28 cellular contexts compared by ENCODE assay signal in genomic region chr14:71054706-71055105, GRCh38.
"Had no signal": no experiment of that assay in that cellular context is flagged by ENCODE, and none has a peak within 500 bp of the region (broad histone marks: within the 10 kb centered on the region; RNA-seq: fewer than 3 reads in every experiment).

No MANE protein-coding gene starts in this region.

- H3K9me3 Mint-ChIP-seq: naive thymus-derived CD8-positive, alpha-beta T cell; natural killer cell treated with Interleukin-12 subunit alpha and Interleukin-12 subunit beta and Interleukin-15 and Interleukin-18, amount 100 ng/mL, for 72 hours; nephron progenitor cell; neural crest cell; stimulated activated effector memory CD8-positive, alpha-beta T cell treated with anti-CD3 and anti-CD28 coated beads, Interleukin-12 subunit alpha, Interleukin-12 subunit beta, amount 100 ng/mL, for 72 hours; stimulated activated naive B cell treated with anti-CD40 and anti-IgM and Interleukin-4, amounts not matched to agents 10 μg/mL and 1 μg/mL and 100 μg/mL, for 72 hours; stimulated activated naive CD8-positive, alpha-beta T cell treated with anti-CD3 and anti-CD28 coated beads, Interleukin-15, Interleukin-2, amounts not matched to agents 100 ng/mL and 50 ng/mL, for 24 hours had no signal

- H3K4me3 Mint-ChIP-seq: naive thymus-derived CD8-positive, alpha-beta T cell; natural killer cell treated with Interleukin-12 subunit alpha and Interleukin-12 subunit beta and Interleukin-15 and Interleukin-18, amount 100 ng/mL, for 72 hours; nephron progenitor cell; neural crest cell; stimulated activated effector memory CD8-positive, alpha-beta T cell treated with anti-CD3 and anti-CD28 coated beads, Interleukin-12 subunit alpha, Interleukin-12 subunit beta, amount 100 ng/mL, for 72 hours; stimulated activated naive B cell treated with anti-CD40 and anti-IgM and Interleukin-4, amounts not matched to agents 10 μg/mL and 1 μg/mL and 100 μg/mL, for 72 hours; stimulated activated naive CD8-positive, alpha-beta T cell treated with anti-CD3 and anti-CD28 coated beads, Interleukin-15, Interleukin-2, amounts not matched to agents 100 ng/mL and 50 ng/mL, for 24 hours had no signal

- H3K27me3 ChIP-seq: neutrophil, pancreas, right atrium auricular region, sigmoid colon, stomach, thyroid gland, tibial nerve, upper lobe of left lung, vagina had no signal

- H3K9me3 ChIP-seq: neutrophil, pancreas, prostate gland, right atrium auricular region, sigmoid colon, stomach, thoracic aorta, thyroid gland, tibial nerve, upper lobe of left lung, vagina had no signal

- FAIRE-seq: urothelium cell line had no signal

- ATAC-seq: naive thymus-derived CD8-positive, alpha-beta T cell; natural killer cell treated with Interleukin-12 subunit alpha and Interleukin-12 subunit beta and Interleukin-15 and Interleukin-18, amount 100 ng/mL, for 72 hours; pancreas; stimulated activated effector memory CD8-positive, alpha-beta T cell treated with anti-CD3 and anti-CD28 coated beads, Interleukin-12 subunit alpha, Interleukin-12 subunit beta, amount 100 ng/mL, for 72 hours; stimulated activated naive B cell treated with anti-CD40 and anti-IgM and Interleukin-4, amounts not matched to agents 10 μg/mL and 1 μg/mL and 100 μg/mL, for 72 hours had no signal

- DNase-seq: naive thymus-derived CD8-positive, alpha-beta T cell; nephron progenitor cell; nucleus accumbens; pancreas; retina; sigmoid colon; small intestine; stimulated activated CD4-positive, alpha-beta T cell treated with anti-CD3 and anti-CD28 coated beads, Interleukin-15, amount 100 ng/mL, for 24 hours; stimulated activated CD4-positive, alpha-beta T cell treated with anti-CD3 and anti-CD28 coated beads, Interleukin-2, amount 100 ng/mL, for 24 hours; stimulated activated CD4-positive, alpha-beta T cell treated with anti-CD3 and anti-CD28 coated beads, Interleukin-2, amount 100 ng/mL, for 48 hours; stimulated activated CD4-positive, alpha-beta T cell treated with anti-CD3 and anti-CD28 coated beads, Interleukin-4, amount 100 ng/mL, for 24 hours; stimulated activated naive B cell treated with anti-CD40 and anti-IgM and Interleukin-4, amounts not matched to agents 10 μg/mL and 1 μg/mL and 100 μg/mL, for 72 hours; stimulated activated naive CD4-positive, alpha-beta T cell treated with Interleukin-2 at 50 U/mL for 16 hours; stomach; thyroid gland; trophoblast cell; upper lobe of left lung had no signal

- H3K27ac ChIP-seq: neutrophil, pancreas, prostate gland, right atrium auricular region, sigmoid colon, stomach, thoracic aorta, thyroid gland, tibial nerve, upper lobe of left lung, vagina had no signal

- H3K4me1 Mint-ChIP-seq: nephron progenitor cell; neural crest cell; stimulated activated effector memory CD8-positive, alpha-beta T cell treated with anti-CD3 and anti-CD28 coated beads, Interleukin-12 subunit alpha, Interleukin-12 subunit beta, amount 100 ng/mL, for 72 hours; stimulated activated naive B cell treated with anti-CD40 and anti-IgM and Interleukin-4, amounts not matched to agents 10 μg/mL and 1 μg/mL and 100 μg/mL, for 72 hours had no signal

- H3K4me1 ChIP-seq: pancreas, prostate gland, right atrium auricular region, sigmoid colon, stomach, thyroid gland, tibial nerve, upper lobe of left lung, vagina had no signal

- H3K27ac Mint-ChIP-seq: naive thymus-derived CD8-positive, alpha-beta T cell; natural killer cell treated with Interleukin-12 subunit alpha and Interleukin-12 subunit beta and Interleukin-15 and Interleukin-18, amount 100 ng/mL, for 72 hours; nephron progenitor cell; stimulated activated effector memory CD8-positive, alpha-beta T cell treated with anti-CD3 and anti-CD28 coated beads, Interleukin-12 subunit alpha, Interleukin-12 subunit beta, amount 100 ng/mL, for 72 hours; stimulated activated naive B cell treated with anti-CD40 and anti-IgM and Interleukin-4, amounts not matched to agents 10 μg/mL and 1 μg/mL and 100 μg/mL, for 72 hours; stimulated activated naive CD8-positive, alpha-beta T cell treated with anti-CD3 and anti-CD28 coated beads, Interleukin-15, Interleukin-2, amounts not matched to agents 100 ng/mL and 50 ng/mL, for 24 hours had no signal

- H3K27me3 Mint-ChIP-seq: naive thymus-derived CD8-positive, alpha-beta T cell; natural killer cell treated with Interleukin-12 subunit alpha and Interleukin-12 subunit beta and Interleukin-15 and Interleukin-18, amount 100 ng/mL, for 72 hours; stimulated activated naive B cell treated with anti-CD40 and anti-IgM and Interleukin-4, amounts not matched to agents 10 μg/mL and 1 μg/mL and 100 μg/mL, for 72 hours; stimulated activated naive CD8-positive, alpha-beta T cell treated with anti-CD3 and anti-CD28 coated beads, Interleukin-15, Interleukin-2, amounts not matched to agents 100 ng/mL and 50 ng/mL, for 24 hours had no signal

- H3K36me3 ChIP-seq: prostate gland had no signal

- H3K4me3 ChIP-seq: pancreas, prostate gland, right atrium auricular region, sigmoid colon, stomach, thoracic aorta, thyroid gland, tibial nerve, upper lobe of left lung, vagina had no signal
